ENCODE assay signal across 7 cellular contexts in the genomic region with DNA sequence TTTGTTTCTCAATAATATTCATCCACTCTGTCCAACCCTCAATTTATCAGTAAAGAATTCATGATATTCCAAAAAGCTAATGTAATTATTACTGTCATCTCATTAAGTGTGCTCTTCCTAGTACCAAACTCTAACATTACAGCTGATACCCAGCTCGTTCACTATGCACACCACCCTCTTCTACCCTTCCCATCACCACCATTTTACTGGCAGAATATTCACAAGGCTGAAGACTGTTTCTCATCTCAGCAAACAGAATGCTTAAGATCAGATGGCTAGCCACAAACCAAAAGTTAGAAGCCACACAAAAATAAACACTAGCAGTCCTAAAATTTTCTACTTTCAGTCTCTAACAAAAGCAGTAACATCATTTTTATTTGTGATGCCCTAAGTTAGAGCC.
A peak's percentile ranks its signal among the peaks of the same experiment; 100 is the strongest.
DNase-seq lines count a peak whose midpoint lies in the region; ATAC-seq and TF ChIP-seq lines count a peak whose summit lies in the region.

No MANE protein-coding gene starts in this region.

- H3K4me3 ChIP-seq in fibroblast of the aortic adventitia (ENCODE audit: low read depth, low read length): peak overlapping the region; percentile 34

- no peaks in the 10 kb centered on the region for H3K79me1 ChIP-seq in H9 (ENCODE audit: insufficient read depth, low read depth, low read length, poor library complexity, severe bottlenecking)

- no peaks in the 10 kb centered on the region for H3K79me2 ChIP-seq in H9 (ENCODE audit: insufficient read depth, low read length)

- no peak overlapping the region for H4K8ac ChIP-seq in H9 (replicated peaks; ENCODE audit: insufficient read length, low read depth, low read length)

- H2BK12ac ChIP-seq in H9 (ENCODE audit: insufficient read length, low read depth, low read length): no peak overlapping the region

- H2BK15ac ChIP-seq in H9 (ENCODE audit: low read depth, low read length): no peak overlapping the region

- no peak overlapping the region for H3K9ac ChIP-seq in H9 (ENCODE audit: extremely low read depth, insufficient read length, low read length)

- H2BK5ac ChIP-seq in H9 (ENCODE audit: insufficient read length, low read length): no peak overlapping the region

- no peak overlapping the region for H3K4ac ChIP-seq in H9 (ENCODE audit: low read depth, low read length)

- H3K9me3 Mint-ChIP-seq in H9 (no peaks in the 10 kb centered on the region), T-cell (no peaks in the 10 kb centered on the region)
- H3K9me3 Mint-ChIP-seq in stimulated activated naive B cell treated with anti-CD40 and anti-IgM and Interleukin-4, amounts not matched to agents 10 μg/mL and 1 μg/mL and 100 μg/mL, for 72 hours: no peaks in the 10 kb centered on the region

- H3K4me1 Mint-ChIP-seq in H9 (peaks cover 14 to 16% of the 10 kb centered on the region in 2 experiments), T-cell (peaks cover 74 to 80% (median 79%) of the 10 kb centered on the region in 3 donors)
- peaks cover 22 to 76% of the 10 kb centered on the region in 2 donors for H3K4me1 Mint-ChIP-seq in stimulated activated naive B cell treated with anti-CD40 and anti-IgM and Interleukin-4, amounts not matched to agents 10 μg/mL and 1 μg/mL and 100 μg/mL, for 72 hours

- H3K18ac ChIP-seq in H9 (ENCODE audit: insufficient read length, low read depth, low read length): no peak overlapping the region

- H3K27ac Mint-ChIP-seq in H9 (peak overlapping the region in 2 of 3 experiments; percentile 1 to 74; a peak in 4 of 7 replicates), T-cell (peak overlapping the region; percentile 75 to 84)
- no peak overlapping the region for H3K27ac Mint-ChIP-seq in stimulated activated naive B cell treated with anti-CD40 and anti-IgM and Interleukin-4, amounts not matched to agents 10 μg/mL and 1 μg/mL and 100 μg/mL, for 72 hours

- H3K9me3 ChIP-seq in H9 (ENCODE audit: control insufficient read depth, low read depth, low read length): no peaks in the 10 kb centered on the region

- no peak overlapping the region for H3K4me2 ChIP-seq in H9 (ENCODE audit: insufficient read depth, insufficient read length, low read length)

- no peak for DNase-seq in H9
- no peak for DNase-seq in T-cell
- no peak for DNase-seq in fibroblast of the aortic adventitia (ENCODE audit: low read depth)
- no peak for DNase-seq in stimulated activated naive B cell treated with anti-CD40 and anti-IgM and Interleukin-4, amounts not matched to agents 10 μg/mL and 1 μg/mL and 100 μg/mL, for 72 hours
- no peak for DNase-seq in cardiac septum (ENCODE audit: low spot score)
- DNase-seq in NCI-H524 treated with DMSO at 0.1 percent for 48 hours (lab: John Stamatoyannopoulos, UW): no peak

- H3K14ac ChIP-seq in H9 (ENCODE audit: insufficient read depth, low read length): no peak overlapping the region

- no peaks in the 10 kb centered on the region for H4K20me1 ChIP-seq in H9 (ENCODE audit: control insufficient read depth, insufficient read depth, insufficient read length)

- H3T11ph ChIP-seq in H9 (ENCODE audit: low read length): no peak overlapping the region

- no peak overlapping the region for H4K5ac ChIP-seq in H9 (ENCODE audit: insufficient read length, low read depth, low read length)

- TF ChIP-seq CTCF in H9 (conservative IDR thresholded peaks at IDR 0.05) (no peak), fibroblast of the aortic adventitia (IDR thresholded peaks at IDR 0.05; ENCODE audit: insufficient read depth, low read length) (no peak)

- H3K4me1 ChIP-seq in H9 (ENCODE audit: insufficient read depth, low read length): peaks cover 3% of the 10 kb centered on the region; the same call in 1 of the 2 replicates

- H3K23ac ChIP-seq in H9 (ENCODE audit: insufficient read length, low read depth, low read length): no peak overlapping the region

- no peak overlapping the region for H3K56ac ChIP-seq in H9 (ENCODE audit: insufficient read length, low read depth, low read length)

- POLR2A ChIA-PET in T-cell (lab: Charles Lee): interaction anchor here in 1 of 2 donors (0.5 kb wide), 2 partner anchors 69 to 205 kb away, joined by 3 to 9 read pairs; no protein-coding TSS in a partner anchor

- H3K4me3 Mint-ChIP-seq in H9 (no peak overlapping the region), T-cell (peak overlapping the region; percentile 74 to 87 (median 84))
- H3K4me3 Mint-ChIP-seq in stimulated activated naive B cell treated with anti-CD40 and anti-IgM and Interleukin-4, amounts not matched to agents 10 μg/mL and 1 μg/mL and 100 μg/mL, for 72 hours: peak overlapping the region; percentile 37 to 46

- H3K27me3 Mint-ChIP-seq in H9 (ENCODE audit: low read depth): no peaks in the 10 kb centered on the region
- H3K27me3 Mint-ChIP-seq in T-cell: no peaks in the 10 kb centered on the region
- H3K27me3 Mint-ChIP-seq in stimulated activated naive B cell treated with anti-CD40 and anti-IgM and Interleukin-4, amounts not matched to agents 10 μg/mL and 1 μg/mL and 100 μg/mL, for 72 hours: no peaks in the 10 kb centered on the region

- ATAC-seq in T-cell (replicated peaks in 1 of 4) (no peak), HG03139 (IDR thresholded peaks at IDR 0.05; ENCODE audit: unreplicated experiment) (no peak)
- no peak for ATAC-seq in stimulated activated naive B cell treated with anti-CD40 and anti-IgM and Interleukin-4, amounts not matched to agents 10 μg/mL and 1 μg/mL and 100 μg/mL, for 72 hours (replicated peaks)

- H3K27ac ChIP-seq in H9 (ENCODE audit: insufficient read length, low read depth, low read length): no peak overlapping the region

- H2BK120ac ChIP-seq in H9 (ENCODE audit: low read depth, low read length, poor library complexity, severe bottlenecking): no peak overlapping the region

- H3K27me3 ChIP-seq in H9 (ENCODE audit: insufficient read depth, low read length): no peaks in the 10 kb centered on the region

- H2AK5ac ChIP-seq in H9 (ENCODE audit: insufficient read length, low read length): no peak overlapping the region

- H3K36me3 Mint-ChIP-seq in H9 (ENCODE audit: insufficient read depth in 1 of 3, low read depth in 3 of 3): no peaks in the 10 kb centered on the region
- H3K36me3 Mint-ChIP-seq in T-cell: no peaks in the 10 kb centered on the region
- no peaks in the 10 kb centered on the region for H3K36me3 Mint-ChIP-seq in stimulated activated naive B cell treated with anti-CD40 and anti-IgM and Interleukin-4, amounts not matched to agents 10 μg/mL and 1 μg/mL and 100 μg/mL, for 72 hours

- no peaks in the 10 kb centered on the region for H3K23me2 ChIP-seq in H9 (ENCODE audit: insufficient read length, low read depth, low read length, poor library complexity, severe bottlenecking)

- H4K91ac ChIP-seq in H9 (ENCODE audit: insufficient read length, low read depth, low read length): no peak overlapping the region

- no peak overlapping the region for H2AFZ ChIP-seq in H9 (ENCODE audit: low read length)

- no peak overlapping the region for H2BK20ac ChIP-seq in H9 (ENCODE audit: low read depth, low read length, poor library complexity, severe bottlenecking)

- CTCF ChIA-PET in T-cell (lab: Charles Lee): no interaction called here

- intact Hi-C loops in cardiac septum (cut with DNase I): no loop called here

- WGBS in H9 (ENCODE audit: extremely low coverage, insufficient read length, low lambda C conversion rate): no CpG with 5 or more reads among the region's 1 CpG

Comparison
In these comparisons a context has a peak if more than half of its experiments do, and no peak if none do; other contexts are left out.
1. H3K4me3 Mint-ChIP-seq: peak in T-cell (3 of 3) and stimulated activated naive B cell treated with anti-CD40 and anti-IgM and Interleukin-4, amounts not matched to agents 10 μg/mL and 1 μg/mL and 100 μg/mL, for 72 hours (2 of 2); none in H9 (0 of 2).